In genomic region chr2:173963817-173964564, GRCh38 we compare ENCODE assay signal across 1 cellular context.
TF ChIP-seq lines count a peak whose summit lies in the region.

No MANE protein-coding gene starts in this region.

TF ChIP-seq in HepG2, 621 proteins besides CTCF, POLR2A, EP300 and RAD21 (continued from another document and continues in another):
- no peak for TF ChIP-seq ZNF577 (CRISPR knock-in tag; IDR thresholded peaks at IDR 0.05; ENCODE audit: borderline replicate concordance, low read depth)
- TF ChIP-seq FOXJ3 (CRISPR knock-in tag; IDR thresholded peaks at IDR 0.05; ENCODE audit: borderline replicate concordance) = no peak
- no peak; the same call in none of the 2 replicates for TF ChIP-seq MED13 (CRISPR knock-in tag; IDR thresholded peaks at IDR 0.05)
- TF ChIP-seq NFKB2 (CRISPR knock-in tag; IDR thresholded peaks at IDR 0.05; ENCODE audit: borderline replicate concordance) = 0 out of 2 replicates have a peak, but pooled peaks have one; percentile 65
- TF ChIP-seq TRIM24 (CRISPR knock-in tag; IDR thresholded peaks at IDR 0.05) = no peak
- TF ChIP-seq FOXO1 (CRISPR knock-in tag; IDR thresholded peaks at IDR 0.05) = peak; percentile 31; the same call in 1 of the 2 replicates
- peak; percentile 72; the same call in 1 of the 2 replicates for TF ChIP-seq ZNF558 (CRISPR knock-in tag; IDR thresholded peaks at IDR 0.05; ENCODE audit: borderline replicate concordance)
- no peak; the same call in 1 of the 2 replicates for TF ChIP-seq ZNF589 (CRISPR knock-in tag; conservative IDR thresholded peaks at IDR 0.05)
- TF ChIP-seq ZNF513 (CRISPR knock-in tag; conservative IDR thresholded peaks at IDR 0.05) = no peak
- TF ChIP-seq ZBTB26 (CRISPR knock-in tag; IDR thresholded peaks at IDR 0.05; ENCODE audit: borderline replicate concordance) = no peak
- TF ChIP-seq ZNF407 (CRISPR knock-in tag; IDR thresholded peaks at IDR 0.05; ENCODE audit: not compliant biosample characterization) = no peak
- no peak for TF ChIP-seq ZBTB37 (CRISPR knock-in tag; IDR thresholded peaks at IDR 0.05)
- TF ChIP-seq NFKBIZ (CRISPR knock-in tag; IDR thresholded peaks at IDR 0.05) = no peak
- no peak for TF ChIP-seq SIX1 (CRISPR knock-in tag; IDR thresholded peaks at IDR 0.05; ENCODE audit: borderline replicate concordance)
- 0 out of 2 replicates have a peak, but pooled peaks have one; percentile 67 for TF ChIP-seq HBP1 (CRISPR knock-in tag; IDR thresholded peaks at IDR 0.05; ENCODE audit: low read depth)
- TF ChIP-seq ZNF75D (CRISPR knock-in tag; IDR thresholded peaks at IDR 0.05; ENCODE audit: borderline replicate concordance) = no peak
- no peak for TF ChIP-seq TBX2 (CRISPR knock-in tag; IDR thresholded peaks at IDR 0.05; ENCODE audit: borderline replicate concordance)
- TF ChIP-seq ADNP (CRISPR knock-in tag; IDR thresholded peaks at IDR 0.05) = 0 out of 2 replicates have a peak, but pooled peaks have one; percentile 7
- TF ChIP-seq NR2F2 (IDR thresholded peaks at IDR 0.05; ENCODE audit: borderline replicate concordance, low read depth) = peak; percentile 40; the same call in 1 of the 2 replicates
- peak; percentile 75 for TF ChIP-seq CBX1 (IDR thresholded peaks at IDR 0.05; ENCODE audit: low read depth)
- TF ChIP-seq ZNF598 (CRISPR knock-in tag; IDR thresholded peaks at IDR 0.05; ENCODE audit: borderline replicate concordance) = no peak
- TF ChIP-seq ZSCAN9 (CRISPR knock-in tag; IDR thresholded peaks at IDR 0.05; ENCODE audit: borderline replicate concordance) = no peak
- TF ChIP-seq REL (CRISPR knock-in tag; conservative IDR thresholded peaks at IDR 0.05) = no peak
- TF ChIP-seq MXI1 (IDR thresholded peaks at IDR 0.05; ENCODE audit: borderline replicate concordance, low read depth, low read length) = peak; percentile 64; the same call in 2 of the 3 replicates
- no peak for TF ChIP-seq ZKSCAN5 (CRISPR knock-in tag; IDR thresholded peaks at IDR 0.05)
- TF ChIP-seq ZUFSP (CRISPR knock-in tag; IDR thresholded peaks at IDR 0.05; ENCODE audit: borderline replicate concordance) = no peak
- TF ChIP-seq FOSL2 (CRISPR knock-in tag; IDR thresholded peaks at IDR 0.05) = no peak
- peak; percentile 96 for TF ChIP-seq BRF2 (CRISPR knock-in tag; IDR thresholded peaks at IDR 0.05)
- TF ChIP-seq ZNF414 (CRISPR knock-in tag; IDR thresholded peaks at IDR 0.05) = peak; percentile 37; the same call in 1 of the 2 replicates
- TF ChIP-seq ZNF512 (CRISPR knock-in tag; IDR thresholded peaks at IDR 0.05) = no peak
- no peak for TF ChIP-seq PRDM4 (CRISPR knock-in tag; IDR thresholded peaks at IDR 0.05; ENCODE audit: borderline replicate concordance)
- 0 out of 2 replicates have a peak, but pooled peaks have one; percentile 19 for TF ChIP-seq MXD4 (CRISPR knock-in tag; IDR thresholded peaks at IDR 0.05)
- TF ChIP-seq ZNF652 (CRISPR knock-in tag; IDR thresholded peaks at IDR 0.05; ENCODE audit: borderline replicate concordance, low read depth) = no peak
- no peak for TF ChIP-seq ZZZ3 (CRISPR knock-in tag; IDR thresholded peaks at IDR 0.05; ENCODE audit: borderline replicate concordance)
